9 cellular contexts compared by ENCODE assay signal in the genomic region with DNA sequence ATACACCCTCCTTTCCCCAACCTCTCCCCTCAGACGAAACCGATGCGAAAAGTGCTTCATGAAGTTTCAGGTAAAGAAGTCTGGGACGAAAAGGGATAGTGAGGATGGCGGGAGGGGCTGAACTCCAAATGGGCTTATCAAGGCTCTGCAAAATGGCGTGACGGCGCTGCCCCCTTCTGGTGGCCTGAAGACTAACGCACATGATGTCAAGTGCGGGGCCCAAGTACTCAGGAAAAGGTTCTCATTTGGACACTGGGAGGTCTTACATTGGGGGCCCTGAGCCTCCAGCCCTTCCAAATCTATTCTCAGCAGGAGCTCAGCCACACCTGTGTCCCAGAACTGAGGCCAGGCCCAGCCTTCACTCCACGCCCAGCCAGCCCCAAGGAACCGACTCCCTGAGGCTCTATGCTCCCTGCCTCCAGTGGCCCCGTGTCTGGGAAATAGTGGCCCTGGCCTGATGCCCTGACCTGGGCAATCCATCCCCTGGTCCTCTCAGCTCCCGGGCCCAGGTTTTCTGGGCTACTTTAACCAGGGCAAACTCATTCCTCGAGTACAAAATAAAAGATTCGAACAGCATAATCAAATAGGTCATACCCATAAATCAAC.
DNase-seq lines count a peak whose midpoint lies in the region; ATAC-seq, FAIRE-seq and TF ChIP-seq lines count a peak whose summit lies in the region.
"Had no signal": no experiment of that assay in that cellular context is flagged by ENCODE, and none has a peak within 500 bp of the region (broad histone marks: within the 10 kb centered on the region; RNA-seq: fewer than 3 reads in every experiment).

No MANE protein-coding gene starts in this region.

- H3K27me3 ChIP-seq in K562 (ENCODE audit: control insufficient read depth in 2 of 2, insufficient read depth in 2 of 2, low read length in 2 of 2) (peaks cover 0 to 9% of the 10 kb centered on the region in 2 experiments; a peak in 1 of 5 replicates), HepG2 (ENCODE audit: control insufficient read depth in 1 of 2, insufficient read depth in 2 of 2, low read length in 2 of 2) (peaks cover 0 to under 1% of the 10 kb centered on the region in 2 experiments; a peak in 1 of 5 replicates), transverse colon (no peaks in the 10 kb centered on the region)

- FAIRE-seq in K562 (lab: Jason Lieb, UNC) (no peak), HepG2 (lab: Jason Lieb, UNC) (no peak)

- H3K27ac ChIP-seq in K562 (ENCODE audit: extremely low read depth, low read depth, low read length) (no peak overlapping the region), HepG2 (ENCODE audit: extremely low read length, insufficient read depth, low read length) (no peak overlapping the region), transverse colon (no peak overlapping the region)

- TF ChIP-seq POLR2A in K562 (conservative IDR thresholded peaks at IDR 0.05) (no peak), HepG2 (IDR thresholded peaks at IDR 0.05; ENCODE audit: insufficient read depth in 1 of 2, low read depth in 2 of 2, low read length in 2 of 2) (no peak), transverse colon (IDR thresholded peaks at IDR 0.05) (no peak)

- POLR2A ChIA-PET in K562 (lab: Yijun Ruan, JAX): no interaction called here
- POLR2A ChIA-PET in HepG2 (lab: Yijun Ruan, JAX): no interaction called here

- in situ Hi-C loops in K562 (cut with MboI): loop anchor here (5.0 to 10.0 kb wide), 2 partner anchors 191 to 399 kb away; no protein-coding TSS in a partner anchor
- in situ Hi-C loops in HepG2 (cut with HindIII; ENCODE audit: extremely low pct_ligation_motif_present, low pct_unique_long_range_greater_than_20kb): loop anchor here (5.0 kb wide), 1 partner anchor 191 kb away; no protein-coding TSS in a partner anchor
- in situ Hi-C loops in transverse colon (cut with MboI; ENCODE audit: low pct_ligation_motif_present in 1 of 4, low pct_unique_long_range_greater_than_20kb in 1 of 4, low sequenced_read_pairs in 3 of 4): loop anchor here (10.0 to 25.0 kb wide), 4 partner anchors 169 to 386 kb away; a partner anchor contains a TSS

- peak; percentile 58 for DNase-seq in activated naive CD4-positive, alpha-beta T cell treated with anti-CD3 and anti-CD28 coated beads for 36 hours
- no peak for DNase-seq in activated naive CD4-positive, alpha-beta T cell treated with anti-CD3 and anti-CD28 coated beads, Interleukin-2, amount 50 U/mL, for 16 hours
- peak; percentile 34 for DNase-seq in NCI-H345 (lab: John Stamatoyannopoulos, UW)
- DNase-seq in K562 (ENCODE audit: extremely low read depth in 1 of 4, low spot score in 3 of 4): peak; percentile 55 to 65 (median 56)
- peak; percentile 20 for DNase-seq in HepG2 (ENCODE audit: low spot score)
- no peak for DNase-seq in transverse colon
- no peak for DNase-seq in NCI-H2171 (lab: John Stamatoyannopoulos, UW)
- no peak for DNase-seq in globus pallidus (ENCODE audit: low spot score)

- H3K9me3 ChIP-seq in K562 (replicated peaks; ENCODE audit: control insufficient read depth, insufficient read depth, low read depth, low read length) (no peaks in the 10 kb centered on the region), HepG2 (ENCODE audit: low read length) (no peaks in the 10 kb centered on the region), transverse colon (no peaks in the 10 kb centered on the region)

- no peaks in the 10 kb centered on the region for H3K9me1 ChIP-seq in K562 (ENCODE audit: control insufficient read depth, insufficient read depth, low read length)

- H3K36me3 Mint-ChIP-seq in activated naive CD4-positive, alpha-beta T cell treated with anti-CD3 and anti-CD28 coated beads for 36 hours (ENCODE audit: low read depth): no peaks in the 10 kb centered on the region

- no peaks in the 10 kb centered on the region for H3K79me2 ChIP-seq in K562 (ENCODE audit: control insufficient read depth, insufficient read depth, low read length)
- no peaks in the 10 kb centered on the region for H3K79me2 ChIP-seq in HepG2 (ENCODE audit: insufficient read depth, low read length)

- BruUV-seq in K562 (replicated peaks; lab: Mats Ljungman, UMichigan) (no TSS peak), HepG2 (replicated peaks; lab: Mats Ljungman, UMichigan) (no TSS peak)

- CTCF ChIA-PET in activated naive CD4-positive, alpha-beta T cell treated with anti-CD3 and anti-CD28 coated beads for 36 hours (lab: Charles Lee): interaction anchor here (0.8 to 9.3 kb wide), 7 partner anchors 10 to 190 kb away, joined by 3 to 100 read pairs (median 4); no protein-coding TSS in a partner anchor
- CTCF ChIA-PET in K562 (lab: Yijun Ruan, JAX; ENCODE audit: low intra/inter-chr PET ratio) (interaction anchor here (1.2 to 1.6 kb wide), 2 partner anchors 188 to 398 kb away, joined by 5 read pairs; no protein-coding TSS in a partner anchor), HepG2 (lab: Yijun Ruan, JAX; ENCODE audit: low intra/inter-chr PET ratio, low total read pairs) (interaction anchor here (2.2 to 2.8 kb wide), 2 partner anchors 19 to 188 kb away, joined by 6 to 14 read pairs; no protein-coding TSS in a partner anchor)

- no peak overlapping the region for H3K4me3 Mint-ChIP-seq in activated naive CD4-positive, alpha-beta T cell treated with anti-CD3 and anti-CD28 coated beads for 36 hours
- H3K4me3 Mint-ChIP-seq: stimulated activated naive CD8-positive, alpha-beta T cell treated with anti-CD3 and anti-CD28 coated beads, Interleukin-15, Interleukin-2, amounts not matched to agents 100 ng/mL and 50 ng/mL, for 24 hours had no signal

- no peaks in the 10 kb centered on the region for H3K9me3 Mint-ChIP-seq in activated naive CD4-positive, alpha-beta T cell treated with anti-CD3 and anti-CD28 coated beads for 36 hours
- H3K9me3 Mint-ChIP-seq: stimulated activated naive CD8-positive, alpha-beta T cell treated with anti-CD3 and anti-CD28 coated beads, Interleukin-15, Interleukin-2, amounts not matched to agents 100 ng/mL and 50 ng/mL, for 24 hours had no signal

- H3K4me2 ChIP-seq in K562 (ENCODE audit: insufficient read depth, low read length): no peak overlapping the region
- no peak overlapping the region for H3K4me2 ChIP-seq in HepG2 (ENCODE audit: low read depth, low read length)

- no peak overlapping the region for H3K4me3 ChIP-seq in K562
- H3K4me3 ChIP-seq in HepG2 (replicated peaks in 1 of 3; ENCODE audit: insufficient read depth in 1 of 3, low read depth in 2 of 3, low read length in 3 of 3): no peak overlapping the region
- no peak overlapping the region for H3K4me3 ChIP-seq in transverse colon

- intact Hi-C loops in activated naive CD4-positive, alpha-beta T cell treated with anti-CD3 and anti-CD28 coated beads for 36 hours (cut with micrococcal nuclease): loop anchor here (1.0 kb wide), 2 partner anchors 19 to 188 kb away; no protein-coding TSS in a partner anchor
- intact Hi-C loops in K562 (cut with micrococcal nuclease) (loop anchor here (1.0 to 10.0 kb wide), 4 partner anchors 19 to 519 kb away; a partner anchor contains a TSS), HepG2 (cut with micrococcal nuclease; ENCODE audit: unreplicated experiment) (loop anchor here (5.0 kb wide), 1 partner anchor 356 kb away; no protein-coding TSS in a partner anchor), transverse colon (cut with DNase I; ENCODE audit: low total_unique reads) (no loop called here)

- H3K4me1 ChIP-seq in K562 (replicated peaks in 1 of 2; ENCODE audit: control insufficient read depth in 2 of 2, insufficient read depth in 2 of 2, low read length in 2 of 2): no peaks in the 10 kb centered on the region
- H3K4me1 ChIP-seq in HepG2 (ENCODE audit: insufficient read depth, low read length): no peaks in the 10 kb centered on the region
- H3K4me1 ChIP-seq in transverse colon: no peaks in the 10 kb centered on the region

- no peaks in the 10 kb centered on the region for H3K4me1 Mint-ChIP-seq in activated naive CD4-positive, alpha-beta T cell treated with anti-CD3 and anti-CD28 coated beads for 36 hours (ENCODE audit: low read depth)

- TF ChIP-seq RAD21 in K562 (CRISPR knock-in tag; conservative IDR thresholded peaks at IDR 0.05 in 1 of 2, IDR thresholded peaks at IDR 0.05 in 1 of 2): peak in 1 of 2 experiments; percentile 65; a peak in 3 of 4 replicates
- no peak for TF ChIP-seq RAD21 in HepG2 (CRISPR knock-in tag; IDR thresholded peaks at IDR 0.05)

- TF ChIP-seq CTCF in K562 (IDR thresholded peaks at IDR 0.05 in 2 of 3, conservative IDR thresholded peaks at IDR 0.05 in 1 of 3; ENCODE audit: insufficient read depth in 2 of 3, low read depth in 1 of 3, low read length in 3 of 3): peak; percentile 62 to 78 (median 73)
- TF ChIP-seq CTCF in HepG2 (CRISPR knock-in tag; IDR thresholded peaks at IDR 0.05): peak; percentile 77
- peak in 4 of 5 experiments; percentile 39 to 50 (median 46) for TF ChIP-seq CTCF in transverse colon (IDR thresholded peaks at IDR 0.05)

- H4K20me1 ChIP-seq in K562 (replicated peaks; ENCODE audit: control insufficient read depth, insufficient read depth, low read length) (peaks cover 2% of the 10 kb centered on the region; the same call in 1 of the 2 replicates), HepG2 (ENCODE audit: insufficient read depth, low read length) (no peaks in the 10 kb centered on the region)

- peak; percentile 93 for ATAC-seq in K562
- ATAC-seq in HepG2: peak; percentile 85

- WGBS in K562 (ENCODE audit: insufficient coverage, low coverage, missing lambda C conversion rate): 5% methylated on average over 16 of the region's 16 CpGs
- WGBS in HepG2 (ENCODE audit: low lambda C conversion rate): 18% methylated on average over 12 of the region's 16 CpGs
- 40% methylated on average over 1 to 16 of the region's 16 CpGs for WGBS in transverse colon (ENCODE audit: low coverage in 1 of 2), 2 donors

- no peak overlapping the region for H2AFZ ChIP-seq in K562 (ENCODE audit: low read depth, low read length)
- H2AFZ ChIP-seq in HepG2 (ENCODE audit: low read length): no peak overlapping the region

- no peaks in the 10 kb centered on the region for H3K36me3 ChIP-seq in K562 (ENCODE audit: control insufficient read depth, insufficient read depth, low read length)
- no peaks in the 10 kb centered on the region for H3K36me3 ChIP-seq in HepG2 (replicated peaks in 1 of 2; ENCODE audit: control insufficient read depth in 1 of 2, insufficient read depth in 2 of 2, low read length in 2 of 2)
- no peaks in the 10 kb centered on the region for H3K36me3 ChIP-seq in transverse colon

- TF ChIP-seq EP300 in K562 (IDR thresholded peaks at IDR 0.05; ENCODE audit: low read length) (no peak), HepG2 (IDR thresholded peaks at IDR 0.05; ENCODE audit: low read depth in 2 of 2, low read length in 2 of 2) (no peak), HepG2 (CRISPR knock-in tag; IDR thresholded peaks at IDR 0.05; ENCODE audit: borderline replicate concordance) (no peak), transverse colon (IDR thresholded peaks at IDR 0.05; ENCODE audit: low read depth) (no peak)

- no peak overlapping the region for H3K27ac Mint-ChIP-seq in activated naive CD4-positive, alpha-beta T cell treated with anti-CD3 and anti-CD28 coated beads for 36 hours
- H3K27ac Mint-ChIP-seq: stimulated activated naive CD8-positive, alpha-beta T cell treated with anti-CD3 and anti-CD28 coated beads, Interleukin-15, Interleukin-2, amounts not matched to agents 100 ng/mL and 50 ng/mL, for 24 hours had no signal

- no peaks in the 10 kb centered on the region for H3K27me3 Mint-ChIP-seq in activated naive CD4-positive, alpha-beta T cell treated with anti-CD3 and anti-CD28 coated beads for 36 hours (ENCODE audit: low read depth)

- no peak overlapping the region for H3K9ac ChIP-seq in K562 (ENCODE audit: insufficient read depth in 1 of 2, low read depth in 2 of 2, low read length in 2 of 2)
- no peak overlapping the region for H3K9ac ChIP-seq in HepG2 (ENCODE audit: insufficient read depth, low read depth, low read length)

Comparison
In these comparisons a context has a peak if more than half of its experiments do, and no peak if none do; other contexts are left out.
1. DNase-seq: peak in activated naive CD4-positive, alpha-beta T cell treated with anti-CD3 and anti-CD28 coated beads for 36 hours (single experiment), NCI-H345 (single experiment), K562 (4 of 4) and HepG2 (single experiment); none in activated naive CD4-positive, alpha-beta T cell treated with anti-CD3 and anti-CD28 coated beads, Interleukin-2, amount 50 U/mL, for 16 hours (single experiment), transverse colon (single experiment), NCI-H2171 (single experiment) and globus pallidus (single experiment).
2. Peak in every context shown above with its lines, with median percentiles within 50 percentile points of each other: CTCF ChIP-seq.